8 cellular contexts compared by ENCODE assay signal in genomic region chrX:101057095-101057714, GRCh38. TPM values are rescaled to one million over a fixed set of nuclear protein-coding genes. Genes with fewer than 3 reads are reported as not detected.
A peak's percentile ranks its signal among the peaks of the same experiment; 100 is the strongest.
DNase-seq lines count a peak whose midpoint lies in the region; ATAC-seq, FAIRE-seq and TF ChIP-seq lines count a peak whose summit lies in the region.

No MANE protein-coding gene starts in this region.

- H4K8ac ChIP-seq in mesenchymal stem cell (ENCODE audit: low read length) = no peak overlapping the region

- H2AK5ac ChIP-seq in mesenchymal stem cell (ENCODE audit: low read length, severe bottlenecking) = no peak overlapping the region

- no peak overlapping the region for H3K4me2 ChIP-seq in mesenchymal stem cell (ENCODE audit: low read length, poor library complexity, severe bottlenecking)

- H3K36me3 ChIP-seq in vagina = no peaks in the 10 kb centered on the region
- no peaks in the 10 kb centered on the region for H3K36me3 ChIP-seq in mesenchymal stem cell (ENCODE audit: control insufficient read depth in 1 of 2, insufficient read depth in 2 of 2, low read depth in 1 of 2, low read length in 2 of 2)

- H3K27ac Mint-ChIP-seq in natural killer cell treated with Interleukin-12 subunit alpha and Interleukin-12 subunit beta and Interleukin-15 and Interleukin-18, amount 100 ng/mL, for 72 hours = peak overlapping the region in 1 of 2 donors; percentile 36
- no peak overlapping the region for H3K27ac Mint-ChIP-seq in natural killer cell

- H3K4me1 ChIP-seq in vagina = no peaks in the 10 kb centered on the region
- no peaks in the 10 kb centered on the region for H3K4me1 ChIP-seq in mesenchymal stem cell (ENCODE audit: control insufficient read depth, insufficient read depth, low read depth, low read length)

- no peaks in the 10 kb centered on the region for H3K27me3 ChIP-seq in vagina
- H3K27me3 ChIP-seq in mesenchymal stem cell (ENCODE audit: control insufficient read depth in 1 of 2, insufficient read depth in 1 of 2, low read length in 2 of 2) = no peaks in the 10 kb centered on the region

- WGBS in mesenchymal stem cell = 20% methylated on average over 1 of the region's 3 CpGs

- no peak overlapping the region for H2BK120ac ChIP-seq in mesenchymal stem cell (ENCODE audit: low read depth, low read length)

- no peak overlapping the region for H2BK12ac ChIP-seq in mesenchymal stem cell (ENCODE audit: low read length in 2 of 2)

- no peak overlapping the region for H3K27ac ChIP-seq in vagina
- no peak overlapping the region for H3K27ac ChIP-seq in caudate nucleus (ENCODE audit: low read depth, low read length)
- H3K27ac ChIP-seq in mesenchymal stem cell (ENCODE audit: low read length, poor library complexity, severe bottlenecking) = no peak overlapping the region

- peaks cover 7 to 11% of the 10 kb centered on the region in 2 donors for H3K4me1 Mint-ChIP-seq in natural killer cell treated with Interleukin-12 subunit alpha and Interleukin-12 subunit beta and Interleukin-15 and Interleukin-18, amount 100 ng/mL, for 72 hours (ENCODE audit: low read depth in 2 of 2)
- peaks cover 0 to under 1% of the 10 kb centered on the region in 2 donors for H3K4me1 Mint-ChIP-seq in natural killer cell

- H3K27me3 Mint-ChIP-seq in natural killer cell treated with Interleukin-12 subunit alpha and Interleukin-12 subunit beta and Interleukin-15 and Interleukin-18, amount 100 ng/mL, for 72 hours = peaks cover 0 to 12% of the 10 kb centered on the region in 2 donors
- peaks cover 0 to 2% of the 10 kb centered on the region in 2 donors for H3K27me3 Mint-ChIP-seq in natural killer cell (ENCODE audit: low read depth in 2 of 2)

- no peak overlapping the region for H3K4me3 ChIP-seq in vagina
- H3K4me3 ChIP-seq in mesenchymal stem cell (ENCODE audit: insufficient read depth in 1 of 2, low read depth in 1 of 2, low read length in 2 of 2) = no peak overlapping the region

- H3K9me3 ChIP-seq in vagina (no peaks in the 10 kb centered on the region), mesenchymal stem cell (ENCODE audit: control insufficient read depth, low read length) (no peaks in the 10 kb centered on the region)

- DNase-seq in natural killer cell treated with Interleukin-12 subunit alpha and Interleukin-12 subunit beta and Interleukin-15 and Interleukin-18, amount 100 ng/mL, for 72 hours (ENCODE audit: low spot score) = no peak
- no peak for DNase-seq in natural killer cell
- DNase-seq in SW 1271 (lab: John Stamatoyannopoulos, UW) = peak; percentile 22 to 64
- no peak for DNase-seq in vagina (ENCODE audit: extremely low spot score in 2 of 2)
- no peak for DNase-seq in caudate nucleus (lab: John Stamatoyannopoulos, UW)
- no peak for DNase-seq in mesenchymal stem cell
- DNase-seq in HTR-8/SVneo (ENCODE audit: insufficient read length, low spot score) = no peak

- intact Hi-C loops in natural killer cell (cut with micrococcal nuclease) = no loop called here
- intact Hi-C loops in vagina (cut with DNase I) = no loop called here

- no peak for FAIRE-seq in HTR-8/SVneo (lab: Jason Lieb, UNC)

- H3K36me3 Mint-ChIP-seq in natural killer cell treated with Interleukin-12 subunit alpha and Interleukin-12 subunit beta and Interleukin-15 and Interleukin-18, amount 100 ng/mL, for 72 hours = peaks cover 5% of the 10 kb centered on the region
- no peaks in the 10 kb centered on the region for H3K36me3 Mint-ChIP-seq in natural killer cell

- no peak overlapping the region for H3K14ac ChIP-seq in mesenchymal stem cell (ENCODE audit: low read length in 2 of 2)

- no peaks in the 10 kb centered on the region for H3K9me3 Mint-ChIP-seq in natural killer cell treated with Interleukin-12 subunit alpha and Interleukin-12 subunit beta and Interleukin-15 and Interleukin-18, amount 100 ng/mL, for 72 hours
- no peaks in the 10 kb centered on the region for H3K9me3 Mint-ChIP-seq in natural killer cell

- no peak overlapping the region for H2BK15ac ChIP-seq in mesenchymal stem cell (ENCODE audit: low read depth, poor library complexity, severe bottlenecking)

- no peak overlapping the region for H2BK5ac ChIP-seq in mesenchymal stem cell (ENCODE audit: low read depth, low read length, poor library complexity, severe bottlenecking)

- peak overlapping the region; percentile 54 for H3K4me3 Mint-ChIP-seq in natural killer cell treated with Interleukin-12 subunit alpha and Interleukin-12 subunit beta and Interleukin-15 and Interleukin-18, amount 100 ng/mL, for 72 hours
- no peak overlapping the region for H3K4me3 Mint-ChIP-seq in natural killer cell

- TF ChIP-seq CTCF in natural killer cell (IDR thresholded peaks at IDR 0.05) (no peak), vagina (IDR thresholded peaks at IDR 0.05) (no peak)

- no peak overlapping the region for H3K4ac ChIP-seq in mesenchymal stem cell (ENCODE audit: low read depth in 1 of 2, low read length in 2 of 2)

- no peak overlapping the region for H3K18ac ChIP-seq in mesenchymal stem cell (ENCODE audit: low read depth in 1 of 2, low read length in 2 of 2)

- H3K23ac ChIP-seq in mesenchymal stem cell (ENCODE audit: low read length in 2 of 2) = no peak overlapping the region

- no peak overlapping the region for H3K9ac ChIP-seq in mesenchymal stem cell (ENCODE audit: low read length)

- H3K79me1 ChIP-seq in mesenchymal stem cell (replicated peaks; ENCODE audit: low read length, poor library complexity, severe bottlenecking) = no peaks in the 10 kb centered on the region

- ATAC-seq in natural killer cell treated with Interleukin-12 subunit alpha and Interleukin-12 subunit beta and Interleukin-15 and Interleukin-18, amount 100 ng/mL, for 72 hours = peak in 1 of 2 donors; percentile 74
- ATAC-seq in natural killer cell = no peak
- ATAC-seq in HG03135 (IDR thresholded peaks at IDR 0.05; ENCODE audit: unreplicated experiment) = peak; percentile 90

- no peak overlapping the region for H2AFZ ChIP-seq in mesenchymal stem cell (ENCODE audit: low read depth, low read length)

- TF ChIP-seq POLR2A in vagina (IDR thresholded peaks at IDR 0.05) = no peak

- no peak overlapping the region for H4K91ac ChIP-seq in mesenchymal stem cell (ENCODE audit: low read length)

RNA-seq across cellular contexts. Expression of gene TRMT2B, which starts 5.3 kb away (rescaled TPM):
- 10 to 100 TPM; 19.8 to 34.3 TPM for total RNA-seq in natural killer cell treated with Interleukin-12 subunit alpha and Interleukin-12 subunit beta and Interleukin-15 and Interleukin-18, amount 100 ng/mL, for 72 hours
- total RNA-seq in natural killer cell (10 to 100 TPM; 31.2 to 37.1 (median 36.7) TPM), vagina (10.3 TPM)
- 6.3 TPM for polyA plus RNA-seq in mesenchymal stem cell (2013, experiment 1 of 2)
- 6.8 TPM for polyA plus RNA-seq in mesenchymal stem cell (2013, experiment 2 of 2)

RNA-seq across cellular contexts. Expression of gene TMEM35A, which starts 21.5 kb away (rescaled TPM):
- total RNA-seq in natural killer cell treated with Interleukin-12 subunit alpha and Interleukin-12 subunit beta and Interleukin-15 and Interleukin-18, amount 100 ng/mL, for 72 hours = not detected
- total RNA-seq in natural killer cell (not detected), vagina (5.4 TPM)
- 19.3 TPM for polyA plus RNA-seq in mesenchymal stem cell (2013, experiment 1 of 2)
- 19.7 TPM for polyA plus RNA-seq in mesenchymal stem cell (2013, experiment 2 of 2)

RNA-seq across cellular contexts. Expression of gene CENPI, which starts 40.8 kb away (rescaled TPM):
- total RNA-seq in natural killer cell treated with Interleukin-12 subunit alpha and Interleukin-12 subunit beta and Interleukin-15 and Interleukin-18, amount 100 ng/mL, for 72 hours = 10 to 100 TPM; 18.3 to 38.7 TPM
- total RNA-seq in natural killer cell (1 to 10 TPM; 1.0 to 1.6 (median 1.2) TPM), vagina (1.2 TPM)
- polyA plus RNA-seq in mesenchymal stem cell (2013, experiment 1 of 2) = 3.1 TPM
- 2.7 TPM for polyA plus RNA-seq in mesenchymal stem cell (2013, experiment 2 of 2)

Comparison
In these comparisons a context has a peak if more than half of its experiments do, and no peak if none do; other contexts are left out.
1. DNase-seq: peak in SW 1271 (2 of 2); none in natural killer cell treated with Interleukin-12 subunit alpha and Interleukin-12 subunit beta and Interleukin-15 and Interleukin-18, amount 100 ng/mL, for 72 hours (single experiment), natural killer cell (single experiment), vagina (0 of 2), caudate nucleus (0 of 61), mesenchymal stem cell (single experiment) and HTR-8/SVneo (single experiment).